ENCODE assay signal across 14 cellular contexts in genomic region chr5:159211712-159212111, GRCh38. TPM values are rescaled to one million over a fixed set of nuclear protein-coding genes. Genes with fewer than 3 reads are reported as not detected.
DNase-seq lines count a peak whose midpoint lies in the region; ATAC-seq and TF ChIP-seq lines count a peak whose summit lies in the region.
"Had no signal": no experiment of that assay in that cellular context is flagged by ENCODE, and none has a peak within 500 bp of the region (broad histone marks: within the 10 kb centered on the region; RNA-seq: fewer than 3 reads in every experiment).

No MANE protein-coding gene starts in this region.

- in situ Hi-C loops in HAP-1 (cut with MboI; ENCODE audit: low sequenced_read_pairs) = no loop called here

- TF ChIP-seq CTCF in lower lobe of right lung (IDR thresholded peaks at IDR 0.05) = no peak

- H4K20me1 ChIP-seq in BLaER1 treated with 17β-estradiol and CSF1 and Interleukin-3, amounts not matched to agents 10 nM and 100 nM = peaks cover 0 to 17% (median 8%) of the 10 kb centered on the region in 11 experiments; a peak in 16 of 22 replicates

- intact Hi-C loops in lower lobe of right lung (cut with DNase I) = loop anchor here (10.0 kb wide), 1 partner anchor 53 kb away; the partner anchor contains the start of gene UBLCP1

- DNase-seq in HAP-1 (ENCODE audit: low spot score in 2 of 2) (peak; percentile 71 to 88), SK-N-DZ (ENCODE audit: low spot score) (peak; percentile 81), lower lobe of right lung (peak; percentile 52), NCI-H2029 treated with DMSO at 0.1 percent for 48 hours (lab: John Stamatoyannopoulos, UW) (no peak)
- DNase-seq in stimulated activated CD8-positive, alpha-beta memory T cell treated with anti-CD3 and anti-CD28 coated beads, Interleukin-4, amount 100 ng/mL, for 48 hours = no peak
- DNase-seq in stimulated activated CD4-positive, alpha-beta T cell treated with anti-CD3 and anti-CD28 coated beads, Interleukin-4, amount 100 ng/mL, for 24 hours = no peak
- DNase-seq: activated CD8-positive, alpha-beta memory T cell treated with anti-CD3 and anti-CD28 coated beads for 24 hours; activated gamma-delta T cell; brain microvascular endothelial cell; effector memory CD8-positive, alpha-beta T cell; NCI-H1930; stomach had no signal

- peaks cover 30 to 41% (median 32%) of the 10 kb centered on the region in 10 experiments for H3K4me1 ChIP-seq in BLaER1 treated with 17β-estradiol and CSF1 and Interleukin-3, amounts not matched to agents 10 nM and 100 nM
- peaks cover 31% of the 10 kb centered on the region for H3K4me1 ChIP-seq in HAP-1
- peaks cover 23% of the 10 kb centered on the region for H3K4me1 ChIP-seq in lower lobe of right lung

- no peaks in the 10 kb centered on the region for H3K9me3 ChIP-seq in BLaER1 treated with 17β-estradiol and CSF1 and Interleukin-3, amounts not matched to agents 10 nM and 100 nM (replicated peaks in 1 of 11)
- H3K9me3 ChIP-seq in HAP-1 = no peaks in the 10 kb centered on the region
- no peaks in the 10 kb centered on the region for H3K9me3 ChIP-seq in lower lobe of right lung
- H3K9me3 ChIP-seq: gastroesophageal sphincter, stomach had no signal

- no peak overlapping the region for H3K9ac ChIP-seq in BLaER1 treated with 17β-estradiol and CSF1 and Interleukin-3, amounts not matched to agents 10 nM and 100 nM

- H3K27ac ChIP-seq in BLaER1 treated with 17β-estradiol and CSF1 and Interleukin-3, amounts not matched to agents 10 nM and 100 nM = no peak overlapping the region
- peak overlapping the region; percentile 19 for H3K27ac ChIP-seq in lower lobe of right lung
- H3K27ac ChIP-seq: brain microvascular endothelial cell, gastroesophageal sphincter had no signal

- H3K4me3 ChIP-seq in BLaER1 treated with 17β-estradiol and CSF1 and Interleukin-3, amounts not matched to agents 10 nM and 100 nM = no peak overlapping the region
- H3K4me3 ChIP-seq in HAP-1 (no peak overlapping the region), lower lobe of right lung (no peak overlapping the region)
- H3K4me3 ChIP-seq: gastroesophageal sphincter, stomach had no signal

- H3K27me3 ChIP-seq in BLaER1 treated with 17β-estradiol and CSF1 and Interleukin-3, amounts not matched to agents 10 nM and 100 nM = no peaks in the 10 kb centered on the region
- H3K27me3 ChIP-seq in HAP-1 (ENCODE audit: low read depth) = no peaks in the 10 kb centered on the region
- no peaks in the 10 kb centered on the region for H3K27me3 ChIP-seq in lower lobe of right lung (ENCODE audit: low read depth)
- H3K27me3 ChIP-seq: brain microvascular endothelial cell, gastroesophageal sphincter, stomach had no signal

- no peaks in the 10 kb centered on the region for H3K36me3 ChIP-seq in BLaER1 treated with 17β-estradiol and CSF1 and Interleukin-3, amounts not matched to agents 10 nM and 100 nM
- H3K36me3 ChIP-seq in HAP-1 (replicated peaks) = no peaks in the 10 kb centered on the region
- H3K36me3 ChIP-seq in lower lobe of right lung = no peaks in the 10 kb centered on the region
- H3K36me3 ChIP-seq: gastroesophageal sphincter, stomach had no signal

- peak overlapping the region; percentile 73 to 95 (median 83) for H3K4me2 ChIP-seq in BLaER1 treated with 17β-estradiol and CSF1 and Interleukin-3, amounts not matched to agents 10 nM and 100 nM

- peak; percentile 4 to 25 for ATAC-seq in lower lobe of right lung
- ATAC-seq: effector memory CD8-positive, alpha-beta T cell; gastroesophageal sphincter had no signal

RNA-seq across cellular contexts. Expression of gene RNF145, which starts 2.4 kb away (rescaled TPM):
- 79.7 and 80.8 TPM in 2 replicates for polyA plus RNA-seq in SK-N-DZ (2014; cell fraction: cytosol; rRNA removed)
- 39.5 and 44.8 TPM in 2 replicates for polyA plus RNA-seq in SK-N-DZ (2014; cell fraction: nucleus; rRNA removed)
- 221 TPM for total RNA-seq in lower lobe of right lung

RNA-seq across cellular contexts. Expression of gene UBLCP1, which starts 51.4 kb away (rescaled TPM):
- 43.8 and 45.5 TPM in 2 replicates for polyA plus RNA-seq in SK-N-DZ (2014; cell fraction: cytosol; rRNA removed)
- polyA plus RNA-seq in SK-N-DZ (2014; cell fraction: nucleus; rRNA removed) = 17.9 and 18.7 TPM in 2 replicates
- 28.9 TPM for total RNA-seq in lower lobe of right lung

Comparison
In these comparisons a context has a peak if more than half of its experiments do, and no peak if none do; other contexts are left out.
1. DNase-seq: peak in HAP-1 (2 of 2), SK-N-DZ (single experiment) and lower lobe of right lung (single experiment); none in stimulated activated CD8-positive, alpha-beta memory T cell treated with anti-CD3 and anti-CD28 coated beads, Interleukin-4, amount 100 ng/mL, for 48 hours (single experiment), stimulated activated CD4-positive, alpha-beta T cell treated with anti-CD3 and anti-CD28 coated beads, Interleukin-4, amount 100 ng/mL, for 24 hours (single experiment) and NCI-H2029 treated with DMSO at 0.1 percent for 48 hours (single experiment).